ENCODE assay signal across 8 cellular contexts in the genomic region with DNA sequence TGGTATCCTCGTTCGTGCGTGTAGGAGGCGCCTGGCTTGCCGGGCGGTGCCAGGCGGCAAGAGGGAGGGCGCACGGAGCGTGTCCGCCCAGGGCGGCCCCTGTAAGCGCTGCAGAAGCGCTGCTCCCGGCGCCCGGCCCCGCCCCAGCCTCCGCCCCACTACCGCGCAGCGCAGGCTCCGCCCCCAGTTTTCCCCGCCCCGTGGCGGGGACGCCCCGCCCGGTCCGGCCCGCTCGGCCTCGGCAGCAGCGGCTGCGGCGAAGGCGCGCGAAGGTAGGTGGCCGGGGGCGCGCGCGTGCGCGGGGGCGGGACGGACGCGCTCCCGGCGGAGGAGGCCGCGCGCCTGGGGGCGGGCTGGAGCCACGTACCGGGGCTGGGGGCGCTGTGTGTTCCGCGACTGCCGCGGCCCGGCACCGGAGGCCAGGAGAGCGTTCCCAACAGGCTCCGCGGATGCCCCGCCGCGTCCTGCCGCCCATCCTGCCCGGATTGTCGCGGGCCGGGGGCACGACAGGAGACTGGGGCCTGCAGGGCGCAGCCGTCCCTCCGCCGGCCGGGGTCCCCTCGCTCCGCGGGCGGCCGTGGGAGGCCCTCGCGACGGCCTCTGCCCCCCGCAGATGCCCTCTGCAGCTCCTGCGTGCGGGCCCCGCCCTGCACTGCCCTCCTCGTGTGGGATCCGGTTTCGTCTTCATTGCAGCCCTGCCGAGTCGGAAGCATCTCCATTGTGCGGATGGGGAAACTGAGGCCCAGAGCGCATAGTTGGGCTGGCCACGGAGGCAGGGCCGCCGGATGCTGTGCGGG. TPM values are rescaled to one million over a fixed set of nuclear protein-coding genes. Genes with fewer than 3 reads are reported as not detected.
DNase-seq lines count a peak whose midpoint lies in the region; ATAC-seq and TF ChIP-seq lines count a peak whose summit lies in the region.

No MANE protein-coding gene starts in this region.

- no peaks in the 10 kb centered on the region for H3K9me3 Mint-ChIP-seq in nephron progenitor cell
- H3K9me3 Mint-ChIP-seq in stimulated activated naive CD8-positive, alpha-beta T cell treated with anti-CD3 and anti-CD28 coated beads, Interleukin-15, Interleukin-2, amounts not matched to agents 100 ng/mL and 50 ng/mL, for 24 hours = no peaks in the 10 kb centered on the region

- peak; percentile 76 for DNase-seq in H4 (ENCODE audit: low spot score)
- DNase-seq in M059J (ENCODE audit: low read depth) = peak; percentile 84
- DNase-seq in RWPE2 (ENCODE audit: low spot score) = peak; percentile 94
- peak; percentile 100 for DNase-seq in activated effector memory CD4-positive, alpha-beta T cell treated with Interleukin-2 at 50 U/mL for 16 hours
- DNase-seq in fibroblast of the aortic adventitia (ENCODE audit: low read depth) = peak; percentile 93
- peak; percentile 97 for DNase-seq in nephron progenitor cell

- peak overlapping the region; percentile 97 for H3K4me2 ChIP-seq in DOHH2 (ENCODE audit: low read length)

- no peak overlapping the region for H3K27ac Mint-ChIP-seq in nephron progenitor cell
- peak overlapping the region; percentile 81 for H3K27ac Mint-ChIP-seq in stimulated activated naive CD8-positive, alpha-beta T cell treated with anti-CD3 and anti-CD28 coated beads, Interleukin-15, Interleukin-2, amounts not matched to agents 100 ng/mL and 50 ng/mL, for 24 hours

- H3K4me3 Mint-ChIP-seq in nephron progenitor cell = peak overlapping the region; percentile 82
- peak overlapping the region; percentile 89 for H3K4me3 Mint-ChIP-seq in stimulated activated naive CD8-positive, alpha-beta T cell treated with anti-CD3 and anti-CD28 coated beads, Interleukin-15, Interleukin-2, amounts not matched to agents 100 ng/mL and 50 ng/mL, for 24 hours

- no peaks in the 10 kb centered on the region for H3K9me2 ChIP-seq in DOHH2 (replicated peaks; ENCODE audit: control insufficient read depth, low read length)

- H3K4me3 ChIP-seq in DOHH2 (ENCODE audit: low read length) (peak overlapping the region; percentile 75), RWPE2 (ENCODE audit: severe bottlenecking) (peak overlapping the region; percentile 64), fibroblast of the aortic adventitia (ENCODE audit: low read depth, low read length) (peak overlapping the region; percentile 78)

- no peaks in the 10 kb centered on the region for H3K79me2 ChIP-seq in DOHH2 (ENCODE audit: control insufficient read depth, low read length)

- H3K4me1 Mint-ChIP-seq in nephron progenitor cell = peaks cover 44% of the 10 kb centered on the region
- peaks cover 32% of the 10 kb centered on the region for H3K4me1 Mint-ChIP-seq in stimulated activated naive CD8-positive, alpha-beta T cell treated with anti-CD3 and anti-CD28 coated beads, Interleukin-15, Interleukin-2, amounts not matched to agents 100 ng/mL and 50 ng/mL, for 24 hours (ENCODE audit: low read depth)

- no peaks in the 10 kb centered on the region for H3K9me3 ChIP-seq in DOHH2 (ENCODE audit: control insufficient read depth, insufficient read depth, low read length)
- H3K9me3 ChIP-seq in RWPE2 (ENCODE audit: severe bottlenecking) = no peaks in the 10 kb centered on the region

- H3K4me1 ChIP-seq in DOHH2 (ENCODE audit: control insufficient read depth, low read length) (peaks cover 31% of the 10 kb centered on the region), RWPE2 (ENCODE audit: insufficient read depth, poor library complexity, severe bottlenecking) (no peaks in the 10 kb centered on the region)

- peaks cover 10% of the 10 kb centered on the region for H3K27me3 ChIP-seq in DOHH2 (ENCODE audit: control insufficient read depth, low read length)
- no peaks in the 10 kb centered on the region for H3K27me3 ChIP-seq in RWPE2 (ENCODE audit: insufficient read depth, poor library complexity, severe bottlenecking)

- peaks cover 6% of the 10 kb centered on the region for H3K27me3 Mint-ChIP-seq in nephron progenitor cell (ENCODE audit: low read depth, poor library complexity)
- H3K27me3 Mint-ChIP-seq in stimulated activated naive CD8-positive, alpha-beta T cell treated with anti-CD3 and anti-CD28 coated beads, Interleukin-15, Interleukin-2, amounts not matched to agents 100 ng/mL and 50 ng/mL, for 24 hours = peaks cover 7% of the 10 kb centered on the region

- H4K20me1 ChIP-seq in DOHH2 (ENCODE audit: control insufficient read depth, insufficient read depth, low read depth, low read length) = no peaks in the 10 kb centered on the region

- H3K36me3 Mint-ChIP-seq in nephron progenitor cell (ENCODE audit: low read depth) = no peaks in the 10 kb centered on the region
- H3K36me3 Mint-ChIP-seq in stimulated activated naive CD8-positive, alpha-beta T cell treated with anti-CD3 and anti-CD28 coated beads, Interleukin-15, Interleukin-2, amounts not matched to agents 100 ng/mL and 50 ng/mL, for 24 hours (ENCODE audit: low read depth) = no peaks in the 10 kb centered on the region

- H3K27ac ChIP-seq in DOHH2 (ENCODE audit: low read depth, low read length) = no peak overlapping the region
- H3K27ac ChIP-seq in RWPE2 (ENCODE audit: poor library complexity, severe bottlenecking) = peak overlapping the region; percentile 25

- peak; percentile 41 for TF ChIP-seq CTCF in DOHH2 (IDR thresholded peaks at IDR 0.05; ENCODE audit: low read depth, low read length, poor library complexity, severe bottlenecking)
- TF ChIP-seq CTCF in RWPE2 (IDR thresholded peaks at IDR 0.05; ENCODE audit: poor library complexity, severe bottlenecking) = peak; percentile 47
- no peak for TF ChIP-seq CTCF in fibroblast of the aortic adventitia (IDR thresholded peaks at IDR 0.05; ENCODE audit: insufficient read depth, low read length)
- TF ChIP-seq CTCF in nephron progenitor cell (IDR thresholded peaks at IDR 0.05) = no peak

- peaks cover 5% of the 10 kb centered on the region; the same call in 1 of the 2 replicates for H3F3A ChIP-seq in DOHH2 (ENCODE audit: control insufficient read depth, insufficient read depth)

- H3K36me3 ChIP-seq in DOHH2 (ENCODE audit: control insufficient read depth, low read length) (no peaks in the 10 kb centered on the region), RWPE2 (ENCODE audit: low read depth) (no peaks in the 10 kb centered on the region)

- peak; percentile 96 for ATAC-seq in RWPE2 (ENCODE audit: low read depth)

RNA-seq across cellular contexts. Expression of a gene that starts 7.7 kb away (rescaled TPM):
- 2.8 and 7.6 TPM in 2 replicates for total RNA-seq in H4 (2014; rRNA removed; shearing (Covaris generic))
- 4.6 and 4.8 TPM in 2 replicates for total RNA-seq in M059J (2014; rRNA removed; shearing (Covaris generic))
- total RNA-seq in fibroblast of the aortic adventitia (ENCODE audit: low replicate concordance) = 8.9 and 68.8 TPM in 2 replicates

RNA-seq across cellular contexts. Expression of a gene that starts 18.3 kb away (rescaled TPM):
- total RNA-seq in H4 (2014; rRNA removed; shearing (Covaris generic)) = not detected in 2 replicates
- total RNA-seq in M059J (2014; rRNA removed; shearing (Covaris generic)) = not detected in 2 replicates
- total RNA-seq in fibroblast of the aortic adventitia (ENCODE audit: low replicate concordance) = under 0.01 and 2,882 TPM in 2 replicates

Comparison
In these comparisons a context has a peak if more than half of its experiments do, and no peak if none do; other contexts are left out.
1. CTCF ChIP-seq: peak in DOHH2 (single experiment) and RWPE2 (single experiment); none in fibroblast of the aortic adventitia (single experiment) and nephron progenitor cell (single experiment).
2. Peak in every context shown above with its lines, with median percentiles within 50 percentile points of each other: H3K4me3 ChIP-seq and DNase-seq.